ENCODE assay signal across 8 cellular contexts in genomic region chr12:75526655-75527511, GRCh38. TPM values are rescaled to one million over a fixed set of nuclear protein-coding genes. Genes with fewer than 3 reads are reported as not detected.
DNase-seq lines count a peak whose midpoint lies in the region; ATAC-seq, FAIRE-seq and TF ChIP-seq lines count a peak whose summit lies in the region.

No MANE protein-coding gene starts in this region.

- H3K27me3 ChIP-seq in lung (ENCODE audit: control insufficient read depth, insufficient read depth), result no peaks in the 10 kb centered on the region

- H3K9me3 ChIP-seq in lung (ENCODE audit: control insufficient read depth in 2 of 2, insufficient read depth in 1 of 2, low read length in 1 of 2), result no peaks in the 10 kb centered on the region

- H3K27ac ChIP-seq in coronary artery (no peak overlapping the region), lung (ENCODE audit: low read depth in 1 of 2, low read length in 1 of 2) (no peak overlapping the region)

- DNase-seq in AG08395 (ENCODE audit: low spot score) (peak; percentile 58), HFF-Myc (ENCODE audit: extremely low read depth, low read depth) (peak; percentile 56), LNCaP clone FGC (ENCODE audit: low read depth) (no peak), RCC 7860 (ENCODE audit: low spot score) (peak; percentile 49), coronary artery (ENCODE audit: low spot score) (no peak), lung (ENCODE audit: low spot score) (no peak), GOT3 (lab: John Stamatoyannopoulos, UW) (no peak)

- no peaks in the 10 kb centered on the region for H3K36me3 ChIP-seq in lung (ENCODE audit: control insufficient read depth in 2 of 2, insufficient read depth in 2 of 2, low read length in 2 of 2)

- ATAC-seq in lung (ENCODE audit: insufficient read depth, low FRiP score), result no peak

- peak; percentile 29; the same call in 1 of the 2 replicates for TF ChIP-seq CTCF in GM12875 (IDR thresholded peaks at IDR 0.05; ENCODE audit: borderline replicate concordance, insufficient read depth, low read depth, low read length)
- TF ChIP-seq CTCF in HFF-Myc (IDR thresholded peaks at IDR 0.05; ENCODE audit: low read depth, low read length, missing control alignments), result peak; percentile 56
- TF ChIP-seq CTCF in LNCaP clone FGC (IDR thresholded peaks at IDR 0.05; ENCODE audit: control insufficient read depth, extremely low read depth, insufficient read depth), result peak; percentile 67
- TF ChIP-seq CTCF in coronary artery (IDR thresholded peaks at IDR 0.05), result peak; percentile 38
- TF ChIP-seq CTCF in lung (IDR thresholded peaks at IDR 0.05; ENCODE audit: control extremely low read depth, extremely low read depth), result peak; percentile 45

- peak; percentile 70 for FAIRE-seq in RCC 7860 (lab: Jason Lieb, UNC)

- no peaks in the 10 kb centered on the region for H3K4me1 ChIP-seq in lung (ENCODE audit: control insufficient read depth in 2 of 2, insufficient read depth in 2 of 2, low read length in 2 of 2)

- H3K4me3 ChIP-seq in GM12875 (ENCODE audit: low read depth, low read length), result no peak overlapping the region
- H3K4me3 ChIP-seq in HFF-Myc (replicated peaks; ENCODE audit: low read depth, low read length), result no peak overlapping the region
- no peak overlapping the region for H3K4me3 ChIP-seq in LNCaP clone FGC (ENCODE audit: low read depth, low read length)
- H3K4me3 ChIP-seq in coronary artery, result no peak overlapping the region
- H3K4me3 ChIP-seq in lung, result no peak overlapping the region

- WGBS in lung, 2 donors, result 27 to 34% methylated on average over 4 of the region's 4 CpGs

RNA-seq across cellular contexts. Expression of gene KRR1, which starts 15.5 kb away (rescaled TPM):
- total RNA-seq in lung, result 10 to 100 TPM; 38.3 to 62.5 TPM
- polyA plus RNA-seq in lung, result 10 to 100 TPM; 19.9 to 21.5 TPM

RNA-seq across cellular contexts. Expression of gene GLIPR1, which starts 46.3 kb away (rescaled TPM):
- 10 to 100 TPM; 10.9 to 28.8 TPM for total RNA-seq in lung
- polyA plus RNA-seq in lung, result 10 to 100 TPM in 1 of 2 donors, 1 to 10 TPM in 1; 3.7 to 33.8 TPM

Comparison
In these comparisons a context has a peak if more than half of its experiments do, and no peak if none do; other contexts are left out.
1. DNase-seq: peak in AG08395 (single experiment), HFF-Myc (single experiment) and RCC 7860 (single experiment); none in LNCaP clone FGC (single experiment), coronary artery (single experiment), lung (single experiment) and GOT3 (single experiment).
2. Peak in every context shown above with its lines, with median percentiles within 50 percentile points of each other: CTCF ChIP-seq.